ENCODE assay signal across 33 cellular contexts in the genomic region with DNA sequence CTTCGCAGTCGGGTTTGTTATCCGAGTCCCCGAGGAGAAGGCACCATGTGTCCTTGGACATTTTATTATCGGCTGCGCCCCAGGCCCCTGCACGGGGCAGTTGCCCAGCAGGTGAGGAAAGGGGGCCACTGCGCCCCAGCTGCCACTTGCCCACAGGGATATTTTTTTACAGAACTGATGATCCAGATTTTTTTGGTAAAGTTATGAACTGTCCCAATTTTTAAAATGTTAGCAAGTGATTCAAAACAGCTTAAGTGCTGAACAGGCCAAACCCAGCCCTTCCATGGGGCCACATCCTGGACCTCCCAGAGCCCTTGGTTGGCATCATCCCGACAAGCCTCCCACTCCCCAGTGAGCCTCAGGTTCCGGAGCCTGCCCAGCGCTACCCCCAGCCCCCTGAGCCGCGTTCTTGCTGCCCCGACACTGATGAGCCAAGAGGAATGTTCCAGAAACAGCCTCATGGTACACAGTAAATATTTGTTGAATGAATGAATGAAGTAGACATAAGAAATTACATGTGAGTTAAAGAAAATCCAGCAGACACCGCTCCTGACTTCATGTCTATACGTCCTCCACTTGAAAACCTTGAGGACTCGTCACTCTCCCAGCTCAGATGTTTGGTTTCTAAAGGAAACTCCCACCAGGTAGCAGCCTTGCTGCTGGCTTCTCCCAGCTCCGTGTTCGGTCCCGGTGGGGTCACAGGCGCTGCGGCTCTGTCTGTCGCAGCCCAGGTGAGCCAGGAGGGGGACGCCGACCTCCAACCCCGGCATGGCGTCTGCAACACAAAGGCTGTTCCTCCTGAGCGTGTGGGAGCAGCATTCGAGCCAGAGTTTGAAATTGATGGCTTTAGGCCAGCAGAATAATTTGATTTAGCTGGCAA.
"Had no signal": no experiment of that assay in that cellular context is flagged by ENCODE, and none has a peak within 500 bp of the region (broad histone marks: within the 10 kb centered on the region; RNA-seq: fewer than 3 reads in every experiment).

No MANE protein-coding gene starts in this region.

- H3K27ac Mint-ChIP-seq: activated CD4-positive, alpha-beta T cell treated with anti-CD3 and anti-CD28 coated beads, Interleukin-2, amount 10 ng/mL, durations not matched to agents 7 days and 5 days; activated CD8-positive, alpha-beta memory T cell treated with anti-CD3 and anti-CD28 coated beads, Interleukin-2, amount 10 ng/mL, durations not matched to agents 7 days and 5 days; activated CD8-positive, alpha-beta T cell treated with anti-CD3 and anti-CD28 coated beads, Interleukin-2, amount 10 ng/mL, durations not matched to agents 7 days and 5 days; activated naive CD8-positive, alpha-beta T cell; activated T-helper 2 cell treated with anti-CD3 and anti-CD28 coated beads, Interferon-gamma antibody, Interleukin-2, Interleukin-4, amounts not matched to agents 10 μg/mL and 5 μg/mL and 100 μg/mL, durations not matched to agents 14 hours and 24 hours and 36 hours; stimulated activated memory B cell treated with anti-CD40 and anti-IgM and Interleukin-4, amounts not matched to agents 10 μg/mL and 1 μg/mL and 100 μg/mL, for 72 hours; stimulated activated naive CD8-positive, alpha-beta T cell treated with anti-CD3 and anti-CD28 coated beads, Interleukin-15, amount 100 ng/mL, for 72 hours; type B pancreatic cell had no signal

- H3K36me3 Mint-ChIP-seq: activated CD8-positive, alpha-beta memory T cell treated with anti-CD3 and anti-CD28 coated beads, Interleukin-2, amount 10 ng/mL, durations not matched to agents 7 days and 5 days; activated naive CD8-positive, alpha-beta T cell; naive B cell; stimulated activated memory B cell treated with anti-CD40 and anti-IgM and Interleukin-4, amounts not matched to agents 10 μg/mL and 1 μg/mL and 100 μg/mL, for 72 hours had no signal

- H3K36me3 ChIP-seq: sigmoid colon, vagina had no signal

- ATAC-seq: activated CD8-positive, alpha-beta memory T cell treated with anti-CD3 and anti-CD28 coated beads, Interleukin-2, amount 10 ng/mL, durations not matched to agents 7 days and 5 days; activated CD8-positive, alpha-beta T cell treated with anti-CD3 and anti-CD28 coated beads, Interleukin-2, amount 10 ng/mL, durations not matched to agents 7 days and 5 days; left lobe of liver; stimulated activated memory B cell treated with anti-CD40 and anti-IgM and Interleukin-4, amounts not matched to agents 10 μg/mL and 1 μg/mL and 100 μg/mL, for 72 hours; stimulated activated naive CD8-positive, alpha-beta T cell treated with anti-CD3 and anti-CD28 coated beads, Interleukin-15, amount 100 ng/mL, for 72 hours had no signal

- H3K4me3 Mint-ChIP-seq: activated CD4-positive, alpha-beta T cell treated with anti-CD3 and anti-CD28 coated beads, Interleukin-2, amount 10 ng/mL, durations not matched to agents 7 days and 5 days; activated CD8-positive, alpha-beta memory T cell treated with anti-CD3 and anti-CD28 coated beads, Interleukin-2, amount 10 ng/mL, durations not matched to agents 7 days and 5 days; activated CD8-positive, alpha-beta T cell treated with anti-CD3 and anti-CD28 coated beads, Interleukin-2, amount 10 ng/mL, durations not matched to agents 7 days and 5 days; activated naive CD8-positive, alpha-beta T cell; naive B cell; neural crest cell; stimulated activated memory B cell treated with anti-CD40 and anti-IgM and Interleukin-4, amounts not matched to agents 10 μg/mL and 1 μg/mL and 100 μg/mL, for 72 hours; stimulated activated naive CD8-positive, alpha-beta T cell treated with anti-CD3 and anti-CD28 coated beads, Interleukin-15, amount 100 ng/mL, for 72 hours; type B pancreatic cell had no signal

- H3K27me3 ChIP-seq: esophagus muscularis mucosa, heart right ventricle, sigmoid colon, vagina had no signal

- H3K27ac ChIP-seq: esophagus muscularis mucosa, heart right ventricle, sigmoid colon, vagina had no signal

- DNase-seq: activated CD4-positive, alpha-beta T cell treated with anti-CD3 and anti-CD28 coated beads for 1 hour; activated CD4-positive, alpha-beta T cell treated with anti-CD3 and anti-CD28 coated beads, Interleukin-2, amount 10 ng/mL, durations not matched to agents 7 days and 5 days; activated CD8-positive, alpha-beta memory T cell treated with anti-CD3 and anti-CD28 coated beads, Interleukin-2, amount 10 ng/mL, durations not matched to agents 7 days and 5 days; activated CD8-positive, alpha-beta T cell treated with anti-CD3 and anti-CD28 coated beads, Interleukin-2, amount 10 ng/mL, durations not matched to agents 7 days and 5 days; activated naive CD4-positive, alpha-beta T cell; activated T-cell treated with anti-CD3 and anti-CD28 coated beads, Interleukin-2, amount 50 U/mL, for 48 hours; anterior cingulate cortex; dermis blood vessel endothelial cell; effector CD4-positive, alpha-beta T cell; foreskin melanocyte; heart right ventricle; kidney glomerular epithelial cell; naive B cell; occipital lobe; retina; sigmoid colon; small intestine; stimulated activated CD4-positive, alpha-beta T cell treated with anti-CD3 and anti-CD28 coated beads, Interleukin-1b, Interleukin-23, amount 100 ng/mL, for 48 hours; stimulated activated CD4-positive, alpha-beta T cell treated with anti-CD3 and anti-CD28 coated beads, Interleukin-4, amount 100 ng/mL, for 4 hours; stimulated activated CD8-positive, alpha-beta memory T cell treated with anti-CD3 and anti-CD28 coated beads, Interleukin-4, amount 100 ng/mL, for 48 hours; stimulated activated naive CD8-positive, alpha-beta T cell treated with anti-CD3 and anti-CD28 coated beads, Interleukin-15, amount 100 ng/mL, for 72 hours; substantia nigra; T-helper 2 cell had no signal

- FAIRE-seq: colon, small intestine had no signal

- H3K27me3 Mint-ChIP-seq: activated CD4-positive, alpha-beta T cell treated with anti-CD3 and anti-CD28 coated beads, Interleukin-2, amount 10 ng/mL, durations not matched to agents 7 days and 5 days; activated CD8-positive, alpha-beta memory T cell treated with anti-CD3 and anti-CD28 coated beads, Interleukin-2, amount 10 ng/mL, durations not matched to agents 7 days and 5 days; activated naive CD8-positive, alpha-beta T cell; type B pancreatic cell had no signal

- H3K9me3 Mint-ChIP-seq: neural crest cell, type B pancreatic cell had no signal

- H3K9me3 ChIP-seq: esophagus muscularis mucosa, heart right ventricle, sigmoid colon, vagina had no signal

- H3K4me3 ChIP-seq: esophagus muscularis mucosa, heart right ventricle, lung, sigmoid colon, vagina had no signal

- H3K4me1 Mint-ChIP-seq: activated CD4-positive, alpha-beta T cell treated with anti-CD3 and anti-CD28 coated beads, Interleukin-2, amount 10 ng/mL, durations not matched to agents 7 days and 5 days; activated CD8-positive, alpha-beta memory T cell treated with anti-CD3 and anti-CD28 coated beads, Interleukin-2, amount 10 ng/mL, durations not matched to agents 7 days and 5 days; stimulated activated memory B cell treated with anti-CD40 and anti-IgM and Interleukin-4, amounts not matched to agents 10 μg/mL and 1 μg/mL and 100 μg/mL, for 72 hours had no signal
